26 cellular contexts compared by ENCODE assay signal in genomic region chr4:32864713-32865351, GRCh38.
"Had no signal": no experiment of that assay in that cellular context is flagged by ENCODE, and none has a peak within 500 bp of the region (broad histone marks: within the 10 kb centered on the region; RNA-seq: fewer than 3 reads in every experiment).

No MANE protein-coding gene starts in this region.

- H3K4me1 ChIP-seq: esophagus muscularis mucosa, gastrocnemius medialis, left lung, neural progenitor cell, prostate gland, right atrium auricular region, stomach, thyroid gland, vagina had no signal

- H3K9me3 ChIP-seq: esophagus muscularis mucosa, gastrocnemius medialis, left lung, prostate gland, right atrium auricular region, stomach, thyroid gland, vagina had no signal

- H2AFZ ChIP-seq: neural progenitor cell had no signal

- H3K27ac ChIP-seq: dorsolateral prefrontal cortex, epithelial cell of prostate, esophagus muscularis mucosa, gastrocnemius medialis, left lung, neural progenitor cell, prostate gland, right atrium auricular region, stomach, thyroid gland, vagina had no signal

- H3K9ac ChIP-seq: neural progenitor cell had no signal

- H3K4me2 ChIP-seq: neural progenitor cell, smooth muscle cell had no signal

- DNase-seq: dorsolateral prefrontal cortex; effector CD4-positive, alpha-beta T cell; gastrocnemius medialis; head of caudate nucleus; kidney; left cardiac atrium; left lung; mesenchymal stem cell; midbrain; naive thymus-derived CD4-positive, alpha-beta T cell; stimulated activated CD4-positive, alpha-beta T cell treated with anti-CD3 and anti-CD28 coated beads, Interleukin-12 subunit alpha, Interleukin-12 subunit beta, amount 100 ng/mL, for 4 hours; stimulated activated CD4-positive, alpha-beta T cell treated with anti-CD3 and anti-CD28 coated beads, Interleukin-1b, Interleukin-23, amount 100 ng/mL, for 48 hours; stimulated activated CD4-positive, alpha-beta T cell treated with anti-CD3 and anti-CD28 coated beads, Interleukin-4, amount 100 ng/mL, for 1 hour; stimulated activated CD8-positive, alpha-beta memory T cell treated with anti-CD3 and anti-CD28 coated beads, Interleukin-4, amount 100 ng/mL, for 48 hours; stimulated activated naive CD4-positive, alpha-beta T cell; stomach; thyroid gland; trophoblast cell had no signal

- ATAC-seq: gastrocnemius medialis; left cardiac atrium; left lung; naive thymus-derived CD4-positive, alpha-beta T cell; sciatic nerve had no signal

- H3K36me3 ChIP-seq: esophagus muscularis mucosa, gastrocnemius medialis, left lung, neural progenitor cell, prostate gland, right atrium auricular region, stomach, thyroid gland, vagina had no signal

- H3K27me3 ChIP-seq: esophagus muscularis mucosa, gastrocnemius medialis, left lung, neural progenitor cell, right atrium auricular region, stomach, thyroid gland, vagina had no signal

- H3K4me3 ChIP-seq: dorsolateral prefrontal cortex, esophagus muscularis mucosa, gastrocnemius medialis, left lung, neural progenitor cell, prostate gland, right atrium auricular region, smooth muscle cell, stomach, thyroid gland, vagina had no signal
